In the genomic region with DNA sequence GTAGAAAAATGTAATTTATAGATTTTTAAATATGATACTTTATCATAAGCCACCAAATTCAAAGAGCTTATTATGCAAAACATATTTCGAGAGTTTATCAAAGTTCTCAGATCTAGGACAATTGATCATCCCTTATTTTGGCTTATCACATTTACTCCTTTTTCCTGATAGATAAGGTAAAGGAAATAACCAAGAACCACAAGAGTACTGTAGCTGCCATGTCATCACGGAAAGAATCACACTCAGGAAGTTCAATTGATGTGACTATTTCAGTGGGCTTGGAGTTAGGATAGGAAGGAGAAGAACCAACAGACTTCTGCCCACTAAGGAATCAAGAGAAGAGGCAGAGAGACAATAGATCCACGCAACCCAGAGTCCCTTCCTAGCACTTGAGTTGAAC, we compare ENCODE assay signal across 23 cellular contexts.
"Had no signal": no experiment of that assay in that cellular context is flagged by ENCODE, and none has a peak within 500 bp of the region (broad histone marks: within the 10 kb centered on the region; RNA-seq: fewer than 3 reads in every experiment).

No MANE protein-coding gene starts in this region.

- H3K4me3 ChIP-seq: esophagus squamous epithelium, gastroesophageal sphincter, stomach, suprapubic skin, tibial nerve had no signal

- H3K9me3 ChIP-seq: esophagus squamous epithelium, gastroesophageal sphincter, stomach, suprapubic skin, tibial nerve had no signal

- H3K4me1 ChIP-seq: esophagus squamous epithelium, gastroesophageal sphincter, stomach, tibial nerve had no signal

- H3K36me3 ChIP-seq: esophagus squamous epithelium, gastroesophageal sphincter, stomach, suprapubic skin, tibial nerve had no signal

- H3K27me3 ChIP-seq: esophagus squamous epithelium, gastroesophageal sphincter, stomach, suprapubic skin, tibial nerve had no signal

- H3K27ac ChIP-seq: esophagus squamous epithelium, gastroesophageal sphincter, stomach, suprapubic skin, tibial nerve had no signal

- DNase-seq: activated CD4-positive, alpha-beta memory T cell treated with anti-CD3 and anti-CD28 coated beads for 36 hours; activated CD4-positive, alpha-beta T cell treated with anti-CD3 and anti-CD28 coated beads for 48 hours; activated effector memory CD4-positive, alpha-beta T cell treated with anti-CD3 and anti-CD28 coated beads, Interleukin-2, amount 50 U/mL, for 16 hours; activated naive CD4-positive, alpha-beta T cell treated with anti-CD3 and anti-CD28 coated beads, Interleukin-2, amount 10 ng/mL, durations not matched to agents 7 days and 5 days; activated T-cell treated with anti-CD3 and anti-CD28 coated beads, Interleukin-2, amount 50 U/mL, for 48 hours; amygdala; caudate nucleus; dermis blood vessel endothelial cell; effector memory CD4-positive, alpha-beta T cell; esophagus squamous epithelium; head of caudate nucleus; islet precursor cell; left cardiac atrium; naive B cell; small intestine; stimulated activated CD4-positive, alpha-beta T cell treated with anti-CD3 and anti-CD28 coated beads, Interleukin-15, amount 100 ng/mL, for 24 hours; stomach; T1000 had no signal

- ATAC-seq: gastroesophageal sphincter; left cardiac atrium; sciatic nerve; stimulated activated memory B cell treated with anti-CD40 and anti-IgM and Interleukin-4, amounts not matched to agents 10 μg/mL and 1 μg/mL and 100 μg/mL, for 72 hours had no signal
